ENCODE assay signal across 18 cellular contexts in the genomic region with DNA sequence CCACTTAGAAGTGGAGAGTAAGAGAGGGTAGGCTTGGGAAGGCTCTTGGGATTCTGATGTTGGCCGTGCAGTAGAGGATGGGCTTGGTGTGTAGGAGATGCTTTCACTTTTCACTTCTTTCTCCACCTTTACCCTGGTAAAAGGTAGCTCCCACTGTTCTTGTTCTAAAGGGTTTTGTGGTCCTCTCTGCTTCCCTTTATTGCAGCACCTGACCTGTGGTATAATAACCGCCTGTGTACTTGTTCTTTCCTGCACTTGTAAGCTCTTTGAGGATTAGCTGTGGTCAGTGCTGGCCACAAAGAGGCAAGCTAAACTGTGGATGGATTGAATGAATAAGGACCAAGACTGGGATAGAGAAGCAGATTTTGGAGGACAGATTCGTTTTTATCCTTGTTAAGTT. TPM values are rescaled to one million over a fixed set of nuclear protein-coding genes. Genes with fewer than 3 reads are reported as not detected.
A peak's percentile ranks its signal among the peaks of the same experiment; 100 is the strongest.
DNase-seq lines count a peak whose midpoint lies in the region; ATAC-seq and TF ChIP-seq lines count a peak whose summit lies in the region.
"Had no signal": no experiment of that assay in that cellular context is flagged by ENCODE, and none has a peak within 500 bp of the region (broad histone marks: within the 10 kb centered on the region; RNA-seq: fewer than 3 reads in every experiment).

No MANE protein-coding gene starts in this region.

- no peaks in the 10 kb centered on the region for H3K9me3 ChIP-seq in T-helper 17 cell (ENCODE audit: control insufficient read depth, low read length, poor library complexity, severe bottlenecking)
- no peaks in the 10 kb centered on the region for H3K9me3 ChIP-seq in heart left ventricle
- H3K9me3 ChIP-seq: esophagus squamous epithelium, pancreas, spleen, upper lobe of left lung had no signal

- TF ChIP-seq CTCF in heart left ventricle (IDR thresholded peaks at IDR 0.05): no peak
- TF ChIP-seq CTCF in mesothelial cell of epicardium (IDR thresholded peaks at IDR 0.05; ENCODE audit: unreplicated experiment): no peak

- peaks cover 83% of the 10 kb centered on the region for H3K4me1 Mint-ChIP-seq in activated naive CD4-positive, alpha-beta T cell treated with anti-CD3 and anti-CD28 coated beads, Interleukin-2, amount 50 U/mL, for 24 hours
- H3K4me1 Mint-ChIP-seq in T-helper 17 cell (peaks cover 54% of the 10 kb centered on the region), mesothelial cell of epicardium (peaks cover 13% of the 10 kb centered on the region)
- peaks cover 71% of the 10 kb centered on the region for H3K4me1 Mint-ChIP-seq in stimulated activated naive CD8-positive, alpha-beta T cell treated with anti-CD3 and anti-CD28 coated beads, Interleukin-15, amount 100 ng/mL, for 72 hours

- H3K4me3 Mint-ChIP-seq in activated naive CD4-positive, alpha-beta T cell treated with anti-CD3 and anti-CD28 coated beads, Interleukin-2, amount 50 U/mL, for 24 hours: peak overlapping the region; percentile 1
- H3K4me3 Mint-ChIP-seq in T-helper 17 cell (peak overlapping the region; percentile 79), mesothelial cell of epicardium (no peak overlapping the region)
- peak overlapping the region in 1 of 2 donors; percentile 2 for H3K4me3 Mint-ChIP-seq in stimulated activated naive CD8-positive, alpha-beta T cell treated with anti-CD3 and anti-CD28 coated beads, Interleukin-15, amount 100 ng/mL, for 72 hours

- H3K27me3 ChIP-seq in heart left ventricle: no peaks in the 10 kb centered on the region
- H3K27me3 ChIP-seq: esophagus squamous epithelium, hepatocyte, pancreas, spleen, upper lobe of left lung had no signal

- H3K4me1 ChIP-seq in heart left ventricle: peaks cover 0 to 52% (median 29%) of the 10 kb centered on the region in 12 donors

- H3K27me3 Mint-ChIP-seq in activated naive CD4-positive, alpha-beta T cell treated with anti-CD3 and anti-CD28 coated beads, Interleukin-2, amount 50 U/mL, for 24 hours: no peaks in the 10 kb centered on the region
- no peaks in the 10 kb centered on the region for H3K27me3 Mint-ChIP-seq in T-helper 17 cell
- H3K27me3 Mint-ChIP-seq in stimulated activated naive CD8-positive, alpha-beta T cell treated with anti-CD3 and anti-CD28 coated beads, Interleukin-15, amount 100 ng/mL, for 72 hours: no peaks in the 10 kb centered on the region
- H3K27me3 Mint-ChIP-seq in mesothelial cell of epicardium (ENCODE audit: low read depth): no peaks in the 10 kb centered on the region

- WGBS in heart left ventricle, 4 donors: 80 to 91% (median 86%) methylated on average over 3 of the region's 3 CpGs

- no peaks in the 10 kb centered on the region for H3K36me3 Mint-ChIP-seq in activated naive CD4-positive, alpha-beta T cell treated with anti-CD3 and anti-CD28 coated beads, Interleukin-2, amount 50 U/mL, for 24 hours
- H3K36me3 Mint-ChIP-seq in T-helper 17 cell (ENCODE audit: low read depth) (no peaks in the 10 kb centered on the region), mesothelial cell of epicardium (no peaks in the 10 kb centered on the region)

- TF ChIP-seq POLR2A in heart left ventricle (IDR thresholded peaks at IDR 0.05): no peak

- intact Hi-C loops in heart left ventricle (cut with DNase I): no loop called here

- DNase-seq in activated naive CD4-positive, alpha-beta T cell treated with Interleukin-2 at 50 U/mL for 16 hours: no peak
- DNase-seq in T-helper 17 cell (no peak), iris pigment epithelial cell (ENCODE audit: low read depth) (peak; percentile 59), heart left ventricle (no peak), mesothelial cell of epicardium (ENCODE audit: low spot score in 2 of 2, unreplicated experiment in 2 of 2) (no peak)
- no peak for DNase-seq in stimulated activated naive CD8-positive, alpha-beta T cell treated with anti-CD3 and anti-CD28 coated beads, Interleukin-15, amount 100 ng/mL, for 72 hours
- DNase-seq: esophagus squamous epithelium; GOT3; Kasumi-1; NCI-H187 treated with DMSO at 0.1 percent for 48 hours; pancreas; SHP77; spleen; stimulated activated naive CD4-positive, alpha-beta T cell treated with Interleukin-2 at 50 U/mL for 16 hours; upper lobe of left lung had no signal

- H3K9me3 Mint-ChIP-seq in activated naive CD4-positive, alpha-beta T cell treated with anti-CD3 and anti-CD28 coated beads, Interleukin-2, amount 50 U/mL, for 24 hours: no peaks in the 10 kb centered on the region
- H3K9me3 Mint-ChIP-seq in stimulated activated naive CD8-positive, alpha-beta T cell treated with anti-CD3 and anti-CD28 coated beads, Interleukin-15, amount 100 ng/mL, for 72 hours: no peaks in the 10 kb centered on the region
- H3K9me3 Mint-ChIP-seq in mesothelial cell of epicardium: no peaks in the 10 kb centered on the region

- no peak overlapping the region for H3K4me3 ChIP-seq in heart left ventricle
- H3K4me3 ChIP-seq: esophagus squamous epithelium, hepatocyte, pancreas, spleen, upper lobe of left lung had no signal

- H3K36me3 ChIP-seq in heart left ventricle: no peaks in the 10 kb centered on the region
- H3K36me3 ChIP-seq: esophagus squamous epithelium, pancreas, spleen, upper lobe of left lung had no signal

- no peak overlapping the region for H3K27ac ChIP-seq in heart left ventricle
- H3K27ac ChIP-seq: esophagus squamous epithelium, hepatocyte, pancreas, spleen, upper lobe of left lung had no signal

- ATAC-seq in T-helper 17 cell (peak; percentile 32), HG03457 (IDR thresholded peaks at IDR 0.05; ENCODE audit: unreplicated experiment) (no peak), heart left ventricle (no peak)
- peak; percentile 35 for ATAC-seq in stimulated activated naive CD8-positive, alpha-beta T cell treated with anti-CD3 and anti-CD28 coated beads, Interleukin-15, amount 100 ng/mL, for 72 hours
- ATAC-seq: pancreas had no signal

- H3K27ac Mint-ChIP-seq in activated naive CD4-positive, alpha-beta T cell treated with anti-CD3 and anti-CD28 coated beads, Interleukin-2, amount 50 U/mL, for 24 hours: peak overlapping the region; percentile 0
- H3K27ac Mint-ChIP-seq in T-helper 17 cell (peak overlapping the region; percentile 85), mesothelial cell of epicardium (no peak overlapping the region)
- H3K27ac Mint-ChIP-seq in stimulated activated naive CD8-positive, alpha-beta T cell treated with anti-CD3 and anti-CD28 coated beads, Interleukin-15, amount 100 ng/mL, for 72 hours: peak overlapping the region in 1 of 2 donors; percentile 55

RNA-seq across cellular contexts. Expression of gene KDM4C, which starts 25.2 kb away (rescaled TPM):
- total RNA-seq in T-helper 17 cell: 10 to 100 TPM; 97.7 to 98.6 TPM
- 10 to 100 TPM in 8 of 9 donors, 1 to 10 TPM in 1; 8.8 to 19.9 (median 14.1) TPM for total RNA-seq in heart left ventricle
- polyA plus RNA-seq in heart left ventricle: 1 to 10 TPM; 4.4 to 9.9 TPM
- 25.4 to 26.8 TPM (median 25.7 TPM) in 3 replicates for total RNA-seq in mesothelial cell of epicardium

Comparison
In these comparisons a context has a peak if more than half of its experiments do, and no peak if none do; other contexts are left out.
1. ATAC-seq: peak in T-helper 17 cell (single experiment) and stimulated activated naive CD8-positive, alpha-beta T cell treated with anti-CD3 and anti-CD28 coated beads, Interleukin-15, amount 100 ng/mL, for 72 hours (single experiment); none in HG03457 (single experiment) and heart left ventricle (0 of 4).